ENCODE assay signal across 8 cellular contexts in the genomic region with DNA sequence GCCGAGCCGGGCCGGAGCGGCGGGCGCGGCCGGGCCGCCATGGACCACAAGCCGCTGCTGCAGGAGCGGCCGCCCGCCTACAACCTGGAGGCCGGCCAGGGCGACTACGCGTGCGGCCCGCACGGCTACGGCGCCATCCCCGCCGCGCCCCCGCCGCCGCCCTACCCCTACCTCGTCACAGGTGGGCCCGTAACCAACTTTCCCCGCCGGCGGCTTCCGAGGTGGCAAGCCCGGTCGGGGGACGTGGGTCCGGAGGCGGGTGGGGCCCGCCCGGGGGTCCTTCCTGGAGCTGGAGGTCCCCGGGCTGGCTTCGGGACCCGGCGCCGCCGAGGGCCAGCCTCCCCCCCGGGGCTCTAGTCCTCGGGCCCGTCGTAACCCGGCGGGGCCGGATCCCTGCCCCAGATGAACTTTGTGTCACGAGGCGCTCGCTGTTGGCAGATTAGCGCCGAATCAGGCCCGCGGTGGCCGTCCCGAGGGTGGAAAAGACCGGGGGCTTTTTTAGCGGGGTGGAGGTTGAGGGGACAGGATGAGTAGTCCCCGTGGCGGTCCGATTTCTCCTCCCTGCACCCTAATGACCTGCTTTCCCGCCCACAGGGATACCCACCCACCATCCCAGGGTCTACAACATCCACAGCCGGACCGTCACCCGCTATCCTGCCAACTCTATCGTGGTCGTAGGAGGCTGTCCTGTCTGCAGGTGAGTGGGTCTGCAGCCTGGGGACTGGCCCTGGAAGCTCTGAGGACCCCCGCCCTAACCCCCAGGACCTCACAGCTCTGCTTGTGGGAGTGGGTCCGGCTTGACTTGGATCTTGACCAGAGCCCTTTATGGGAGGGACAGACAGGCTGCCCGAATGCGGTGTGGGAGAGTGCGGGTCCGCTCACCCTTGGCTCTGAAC. TPM values are rescaled to one million over a fixed set of nuclear protein-coding genes. Genes with fewer than 3 reads are reported as not detected.
DNase-seq lines count a peak whose midpoint lies in the region; ATAC-seq and TF ChIP-seq lines count a peak whose summit lies in the region.

No MANE protein-coding gene starts in this region.

- peaks cover 53% of the 10 kb centered on the region for H3K4me1 Mint-ChIP-seq in dendritic cell treated with granulocyte-macrophage colony-stimulating factor and Interleukin-4, amounts not matched to agents 40 ng/mL and 50 ng/mL, for 4 days (ENCODE audit: low read depth)

- H3K27ac Mint-ChIP-seq in dendritic cell treated with granulocyte-macrophage colony-stimulating factor and Interleukin-4, amounts not matched to agents 40 ng/mL and 50 ng/mL, for 4 days: peak overlapping the region; percentile 97

- intact Hi-C loops in dendritic cell treated with granulocyte-macrophage colony-stimulating factor and Interleukin-4, amounts not matched to agents 40 ng/mL and 50 ng/mL, for 4 days (cut with micrococcal nuclease): loop anchor here (1.0 to 10.0 kb wide), 4 partner anchors 30 to 1957 kb away; partner anchors contain the start of genes SDHAF3, SLC25A13, TECPR1 and TMEM130
- intact Hi-C loops in transverse colon (cut with DNase I; ENCODE audit: low total_unique reads): no loop called here

- in situ Hi-C loops in transverse colon (cut with MboI; ENCODE audit: low pct_ligation_motif_present in 1 of 4, low pct_unique_long_range_greater_than_20kb in 1 of 4, low sequenced_read_pairs in 3 of 4): loop anchor here in 2 of 4 donors (25.0 kb wide), 1 partner anchor 130 kb away; the partner anchor contains the start of gene BAIAP2L1 (in 2 of the 2)

- peak in 2 of 3 experiments; percentile 10 to 22 for DNase-seq in activated CD8-positive, alpha-beta memory T cell treated with anti-CD3 and anti-CD28 coated beads for 48 hours (ENCODE audit: low read depth in 2 of 3, low spot score in 2 of 3)
- no peak for DNase-seq in activated CD8-positive, alpha-beta memory T cell treated with anti-CD3 and anti-CD28 coated beads, Interleukin-2, amount 50 U/mL, for 4 hours
- DNase-seq in SK-N-MC (ENCODE audit: low read depth, low spot score) (no peak), mucosa of gallbladder (ENCODE audit: low spot score) (peak; percentile 44), transverse colon (peak; percentile 45), DMS79 (lab: John Stamatoyannopoulos, UW) (no peak)

- H3K4me3 ChIP-seq in SK-N-MC (peak overlapping the region; percentile 88), transverse colon (peak overlapping the region; percentile 64 to 97 (median 96))

- no peak for TF ChIP-seq EP300 in transverse colon (IDR thresholded peaks at IDR 0.05; ENCODE audit: low read depth)

- peaks cover 52% of the 10 kb centered on the region for H3K36me3 Mint-ChIP-seq in dendritic cell treated with granulocyte-macrophage colony-stimulating factor and Interleukin-4, amounts not matched to agents 40 ng/mL and 50 ng/mL, for 4 days (ENCODE audit: low read depth)

- H3K27me3 ChIP-seq in transverse colon: no peaks in the 10 kb centered on the region

- no peaks in the 10 kb centered on the region for H3K9me3 ChIP-seq in SK-N-MC (ENCODE audit: low read depth, low read length)
- no peaks in the 10 kb centered on the region for H3K9me3 ChIP-seq in transverse colon

- H3K27ac ChIP-seq in SK-N-MC (no peak overlapping the region), transverse colon (peak overlapping the region; percentile 88 to 98 (median 96))

- H3K36me3 ChIP-seq in SK-N-MC (ENCODE audit: insufficient read depth, low read length) (peaks cover 15% of the 10 kb centered on the region; the same call in 1 of the 2 replicates), transverse colon (no peaks in the 10 kb centered on the region)

- H3K27me3 Mint-ChIP-seq in dendritic cell treated with granulocyte-macrophage colony-stimulating factor and Interleukin-4, amounts not matched to agents 40 ng/mL and 50 ng/mL, for 4 days: no peaks in the 10 kb centered on the region

- peak overlapping the region; percentile 95 for H3K4me3 Mint-ChIP-seq in dendritic cell treated with granulocyte-macrophage colony-stimulating factor and Interleukin-4, amounts not matched to agents 40 ng/mL and 50 ng/mL, for 4 days

- ATAC-seq in HG02852 (IDR thresholded peaks at IDR 0.05; ENCODE audit: unreplicated experiment): peak; percentile 39

- H3K9me3 Mint-ChIP-seq in dendritic cell treated with granulocyte-macrophage colony-stimulating factor and Interleukin-4, amounts not matched to agents 40 ng/mL and 50 ng/mL, for 4 days: no peaks in the 10 kb centered on the region

- peak overlapping the region; percentile 88 for H3K9ac ChIP-seq in SK-N-MC (ENCODE audit: insufficient read length)

- 21% methylated on average over 12 of the region's 80 CpGs; no CpG with 5 or more reads in 1 of the 2 donors for WGBS in transverse colon (ENCODE audit: low coverage in 1 of 2), 2 donors

- TF ChIP-seq POLR2A in transverse colon (IDR thresholded peaks at IDR 0.05): no peak

- peaks cover 38 to 63% (median 57%) of the 10 kb centered on the region in 4 donors for H3K4me1 ChIP-seq in transverse colon

- no peak for TF ChIP-seq CTCF in transverse colon (IDR thresholded peaks at IDR 0.05)

RNA-seq across cellular contexts. Expression of gene BRI3, which starts 0.5 kb away (rescaled TPM):
- total RNA-seq in mucosa of gallbladder: 198 TPM
- total RNA-seq in transverse colon: 10 to 100 TPM in 3 of 4 donors, 1 to 10 TPM in 1; 9.8 to 87.5 (median 51.5) TPM

RNA-seq across cellular contexts. Expression of gene TECPR1, which starts 30.0 kb away (rescaled TPM):
- total RNA-seq in mucosa of gallbladder (42.3 TPM), transverse colon (10 to 100 TPM; 23.1 to 43.0 (median 28.8) TPM)

Comparison
In these comparisons a context has a peak if more than half of its experiments do, and no peak if none do; other contexts are left out.
1. DNase-seq: peak in activated CD8-positive, alpha-beta memory T cell treated with anti-CD3 and anti-CD28 coated beads for 48 hours (2 of 3), mucosa of gallbladder (single experiment) and transverse colon (single experiment); none in activated CD8-positive, alpha-beta memory T cell treated with anti-CD3 and anti-CD28 coated beads, Interleukin-2, amount 50 U/mL, for 4 hours (single experiment), SK-N-MC (single experiment) and DMS79 (single experiment).